Comparison of ENCODE assay signal across 8 cellular contexts in genomic region chr5:149381986-149382338, GRCh38. TPM values are rescaled to one million over a fixed set of nuclear protein-coding genes. Genes with fewer than 3 reads are reported as not detected.
DNase-seq lines count a peak whose midpoint lies in the region; ATAC-seq and TF ChIP-seq lines count a peak whose summit lies in the region.

No MANE protein-coding gene starts in this region.

- CTCF ChIA-PET in AG04449 (lab: Yijun Ruan, JAX) = interaction anchor here (0.9 to 21.8 kb wide), 30 partner anchors 8 to 236 kb away, joined by 3 to 737 read pairs (median 6); partner anchors contain the start of genes CSNK1A1 and PCYOX1L
- CTCF ChIA-PET in PC-9 (lab: Charles Lee) = interaction anchor here (0.6 to 2.5 kb wide), 5 partner anchors 10 to 80 kb away, joined by 3 to 31 read pairs (median 3); no protein-coding TSS in a partner anchor

- peaks cover 0 to under 1% of the 10 kb centered on the region in 2 donors for H3K36me3 Mint-ChIP-seq in activated T-cell treated with anti-CD3 and anti-CD28 coated beads, Interleukin-2, amount 50 U/mL, for 72 hours (ENCODE audit: insufficient read depth in 2 of 2)
- no peaks in the 10 kb centered on the region for H3K36me3 Mint-ChIP-seq in nephron (ENCODE audit: low read depth)

- POLR2A ChIA-PET in AG04449 (lab: Yijun Ruan, JAX) (interaction anchor here (0.6 to 4.3 kb wide), 5 partner anchors 26 to 52 kb away, joined by 3 to 19 read pairs (median 4); no protein-coding TSS in a partner anchor), PC-9 (lab: Charles Lee; ENCODE audit: unreplicated experiment) (interaction anchor here (0.5 to 0.6 kb wide), 2 partner anchors 10 to 893 kb away, joined by 3 to 4 read pairs; no protein-coding TSS in a partner anchor)

- TF ChIP-seq CTCF in AG04449 (IDR thresholded peaks at IDR 0.05; ENCODE audit: insufficient read depth, low read length, missing control alignments) (peak; percentile 95), PC-9 (conservative IDR thresholded peaks at IDR 0.05) (peak; percentile 94), nephron (IDR thresholded peaks at IDR 0.05; ENCODE audit: unreplicated experiment in 3 of 3) (peak; percentile 84 to 90 (median 87))

- H3K27me3 ChIP-seq in PC-9 (ENCODE audit: insufficient read depth, low read depth) = no peaks in the 10 kb centered on the region

- H2AFZ ChIP-seq in PC-9 = no peak overlapping the region; the same call in 1 of the 2 replicates

- H3K4me1 ChIP-seq in PC-9 (replicated peaks; ENCODE audit: insufficient read depth) = no peaks in the 10 kb centered on the region

- no peaks in the 10 kb centered on the region for H3K79me2 ChIP-seq in PC-9 (ENCODE audit: low read depth)

- H3K9me3 Mint-ChIP-seq in activated T-cell treated with anti-CD3 and anti-CD28 coated beads, Interleukin-2, amount 50 U/mL, for 72 hours = no peaks in the 10 kb centered on the region
- H3K9me3 Mint-ChIP-seq in nephron = no peaks in the 10 kb centered on the region
- H3K9me3 Mint-ChIP-seq in stimulated activated naive CD8-positive, alpha-beta T cell treated with anti-CD3 and anti-CD28 coated beads, Interleukin-15, amount 100 ng/mL, for 72 hours = no peaks in the 10 kb centered on the region

- intact Hi-C loops in PC-9 (cut with micrococcal nuclease; ENCODE audit: unreplicated experiment) = loop anchor here (1.0 kb wide), 3 partner anchors 52 to 236 kb away; no protein-coding TSS in a partner anchor

- H3F3A ChIP-seq in PC-9 (ENCODE audit: insufficient read depth, low read depth) = no peaks in the 10 kb centered on the region

- H3K4me3 ChIP-seq in AG04449 (ENCODE audit: low read depth, low read length) = peak overlapping the region; percentile 18
- H3K4me3 ChIP-seq in PC-9 = no peak overlapping the region

- no peak overlapping the region for H3K27ac ChIP-seq in PC-9

- H3K9me2 ChIP-seq in PC-9 (ENCODE audit: insufficient read depth) = no peaks in the 10 kb centered on the region

- ATAC-seq in GM18519 (IDR thresholded peaks at IDR 0.05; ENCODE audit: low FRiP score, unreplicated experiment) (peak; percentile 69), HG03378 (IDR thresholded peaks at IDR 0.05; ENCODE audit: unreplicated experiment) (peak; percentile 77)
- ATAC-seq in activated T-cell treated with anti-CD3 and anti-CD28 coated beads, Interleukin-2, amount 50 U/mL, for 72 hours (replicated peaks in 1 of 2) = peak; percentile 86 to 87
- peak; percentile 81 for ATAC-seq in stimulated activated naive CD8-positive, alpha-beta T cell treated with anti-CD3 and anti-CD28 coated beads, Interleukin-15, amount 100 ng/mL, for 72 hours

- no peak overlapping the region for H3K27ac Mint-ChIP-seq in activated T-cell treated with anti-CD3 and anti-CD28 coated beads, Interleukin-2, amount 50 U/mL, for 72 hours
- H3K27ac Mint-ChIP-seq in nephron = peak overlapping the region; percentile 12 to 96 (median 89)
- H3K27ac Mint-ChIP-seq in stimulated activated naive CD8-positive, alpha-beta T cell treated with anti-CD3 and anti-CD28 coated beads, Interleukin-15, amount 100 ng/mL, for 72 hours = no peak overlapping the region

- H3K27me3 Mint-ChIP-seq in activated T-cell treated with anti-CD3 and anti-CD28 coated beads, Interleukin-2, amount 50 U/mL, for 72 hours (ENCODE audit: low read depth) = no peaks in the 10 kb centered on the region
- no peaks in the 10 kb centered on the region for H3K27me3 Mint-ChIP-seq in nephron (ENCODE audit: low read depth)
- H3K27me3 Mint-ChIP-seq in stimulated activated naive CD8-positive, alpha-beta T cell treated with anti-CD3 and anti-CD28 coated beads, Interleukin-15, amount 100 ng/mL, for 72 hours = no peaks in the 10 kb centered on the region

- H3K36me3 ChIP-seq in PC-9 (ENCODE audit: low read depth) = no peaks in the 10 kb centered on the region

- H3K9me3 ChIP-seq in PC-9 (ENCODE audit: insufficient read depth, low read depth) = no peaks in the 10 kb centered on the region

- DNase-seq in AG04449 (ENCODE audit: low read depth, low spot score) (no peak), PC-9 (peak in 1 of 2 experiments; percentile 81), fibroblast of gingiva (ENCODE audit: low read depth) (peak; percentile 44)
- DNase-seq in activated T-cell treated with anti-CD3 and anti-CD28 coated beads, Interleukin-2, amount 50 U/mL, for 72 hours = peak; percentile 74 to 80
- peak; percentile 67 to 72 for DNase-seq in stimulated activated naive CD8-positive, alpha-beta T cell treated with anti-CD3 and anti-CD28 coated beads, Interleukin-15, amount 100 ng/mL, for 72 hours

- no TSS peak for BruUV-seq in PC-9 (replicated peaks; lab: Mats Ljungman, UMichigan)

- 0 out of 2 replicates have a peak overlapping the region, but pooled peaks have one; percentile 3 for H3K4me2 ChIP-seq in PC-9

- H3K4me3 Mint-ChIP-seq in activated T-cell treated with anti-CD3 and anti-CD28 coated beads, Interleukin-2, amount 50 U/mL, for 72 hours = no peak overlapping the region
- H3K4me3 Mint-ChIP-seq in nephron = peak overlapping the region in 1 of 3 experiments; percentile 61
- H3K4me3 Mint-ChIP-seq in stimulated activated naive CD8-positive, alpha-beta T cell treated with anti-CD3 and anti-CD28 coated beads, Interleukin-15, amount 100 ng/mL, for 72 hours = no peak overlapping the region

- H4K20me1 ChIP-seq in PC-9 (ENCODE audit: insufficient read depth) = no peaks in the 10 kb centered on the region

- H3K4me1 Mint-ChIP-seq in activated T-cell treated with anti-CD3 and anti-CD28 coated beads, Interleukin-2, amount 50 U/mL, for 72 hours (ENCODE audit: low read depth) = no peaks in the 10 kb centered on the region
- H3K4me1 Mint-ChIP-seq in nephron = peaks cover 83% of the 10 kb centered on the region
- H3K4me1 Mint-ChIP-seq in stimulated activated naive CD8-positive, alpha-beta T cell treated with anti-CD3 and anti-CD28 coated beads, Interleukin-15, amount 100 ng/mL, for 72 hours = peaks cover 9% of the 10 kb centered on the region

RNA-seq across cellular contexts. Expression of gene IL17B, which starts 2.9 kb away (rescaled TPM):
- not detected in 2 replicates for total RNA-seq in PC-9 (2021)
- not detected for total RNA-seq in activated T-cell treated with anti-CD3 and anti-CD28 coated beads, Interleukin-2, amount 50 U/mL, for 72 hours

RNA-seq across cellular contexts. Expression of gene PCYOX1L, which starts 24.1 kb away (rescaled TPM):
- total RNA-seq in PC-9 (2021) = 7.4 and 8.3 TPM in 2 replicates
- total RNA-seq in activated T-cell treated with anti-CD3 and anti-CD28 coated beads, Interleukin-2, amount 50 U/mL, for 72 hours = 10 to 100 TPM; 18.2 to 24.4 TPM

RNA-seq across cellular contexts. Expression of gene GRPEL2, which starts 36.7 kb away (rescaled TPM):
- total RNA-seq in PC-9 (2021) = 32.4 and 36.9 TPM in 2 replicates
- 10 to 100 TPM; 39.6 to 42.7 TPM for total RNA-seq in activated T-cell treated with anti-CD3 and anti-CD28 coated beads, Interleukin-2, amount 50 U/mL, for 72 hours

Comparison
In these comparisons a context has a peak if more than half of its experiments do, and no peak if none do; other contexts are left out.
1. H3K27ac Mint-ChIP-seq: peak in nephron (3 of 3); none in activated T-cell treated with anti-CD3 and anti-CD28 coated beads, Interleukin-2, amount 50 U/mL, for 72 hours (single experiment) and stimulated activated naive CD8-positive, alpha-beta T cell treated with anti-CD3 and anti-CD28 coated beads, Interleukin-15, amount 100 ng/mL, for 72 hours (0 of 2).
2. Peak in every context shown above with its lines, with median percentiles within 50 percentile points of each other: CTCF ChIP-seq and ATAC-seq.